In genomic region chr5:124580512-124580911, GRCh38 we compare ENCODE assay signal across 16 cellular contexts.
DNase-seq lines count a peak whose midpoint lies in the region; ATAC-seq and TF ChIP-seq lines count a peak whose summit lies in the region.
"Had no signal": no experiment of that assay in that cellular context is flagged by ENCODE, and none has a peak within 500 bp of the region (broad histone marks: within the 10 kb centered on the region; RNA-seq: fewer than 3 reads in every experiment).

No MANE protein-coding gene starts in this region.

- no peak for DNase-seq in Caco-2
- DNase-seq in Panc1 (ENCODE audit: low read depth, low spot score) = no peak
- DNase-seq in dorsolateral prefrontal cortex = no peak
- no peak for DNase-seq in neural crest cell (ENCODE audit: low read depth, low spot score)
- no peak for DNase-seq in NAMALWA (ENCODE audit: low spot score)
- no peak for DNase-seq in GM20000 (ENCODE audit: low spot score)
- DNase-seq: CD8-positive, alpha-beta memory T cell; DND-41; NCI-H1048; NCI-H1436 treated with DMSO at 0.1 percent for 48 hours; NCI-H2081 treated with DMSO at 0.1 percent for 48 hours; NCI-H524 had no signal

- ATAC-seq in Panc1 = no peak
- ATAC-seq in HG03280 (IDR thresholded peaks at IDR 0.05; ENCODE audit: unreplicated experiment) = no peak
- no peak for ATAC-seq in HG02763 (IDR thresholded peaks at IDR 0.05; ENCODE audit: unreplicated experiment)

- peak overlapping the region; percentile 89 for H3K27ac Mint-ChIP-seq in Caco-2 (ENCODE audit: unreplicated experiment)
- H3K27ac Mint-ChIP-seq in neural crest cell (ENCODE audit: unreplicated experiment) = peak overlapping the region; percentile 79
- H3K27ac Mint-ChIP-seq: CD8-positive, alpha-beta memory T cell had no signal

- H3K4me3 ChIP-seq in Caco-2 (ENCODE audit: low read depth, low read length) = no peak overlapping the region
- no peak overlapping the region for H3K4me3 ChIP-seq in Panc1 (ENCODE audit: low read depth in 2 of 2, low read length in 2 of 2)
- H3K4me3 ChIP-seq in dorsolateral prefrontal cortex = no peak overlapping the region
- H3K4me3 ChIP-seq: BLaER1 treated with 17β-estradiol and CSF1 and Interleukin-3, amounts not matched to agents 10 nM and 100 nM had no signal

- H3K4me3 Mint-ChIP-seq in Caco-2 (ENCODE audit: unreplicated experiment) (peak overlapping the region; percentile 63), neural crest cell (peak overlapping the region; percentile 74)
- H3K4me3 Mint-ChIP-seq: CD8-positive, alpha-beta memory T cell had no signal

- no peaks in the 10 kb centered on the region for H3K9me3 ChIP-seq in Caco-2
- no peaks in the 10 kb centered on the region for H3K9me3 ChIP-seq in Panc1 (ENCODE audit: control insufficient read depth, insufficient read depth, low read depth, low read length)

- H3K4me1 ChIP-seq in Caco-2 = peaks cover 38% of the 10 kb centered on the region
- peaks cover 24% of the 10 kb centered on the region for H3K4me1 ChIP-seq in Panc1 (ENCODE audit: control insufficient read depth, insufficient read depth, low read length)

- no peaks in the 10 kb centered on the region for H3K27me3 ChIP-seq in Caco-2 (replicated peaks; ENCODE audit: control insufficient read depth, insufficient read depth, low read length)
- H3K27me3 ChIP-seq in Panc1 (ENCODE audit: control insufficient read depth, insufficient read depth, low read length) = no peaks in the 10 kb centered on the region
- H3K27me3 ChIP-seq in dorsolateral prefrontal cortex = no peaks in the 10 kb centered on the region
- H3K27me3 ChIP-seq: BLaER1 treated with 17β-estradiol and CSF1 and Interleukin-3, amounts not matched to agents 10 nM and 100 nM had no signal

- H3K9me3 Mint-ChIP-seq in Caco-2 (ENCODE audit: unreplicated experiment) (no peaks in the 10 kb centered on the region), neural crest cell (no peaks in the 10 kb centered on the region)

- in situ Hi-C loops in Panc1 (cut with HindIII; ENCODE audit: low pct_unique_long_range_greater_than_20kb, low sequenced_read_pairs) = no loop called here

- H3K36me3 Mint-ChIP-seq in Caco-2 (ENCODE audit: insufficient read depth, unreplicated experiment) = no peaks in the 10 kb centered on the region
- no peaks in the 10 kb centered on the region for H3K36me3 Mint-ChIP-seq in neural crest cell (ENCODE audit: low read depth)
- H3K36me3 Mint-ChIP-seq: CD8-positive, alpha-beta memory T cell had no signal

- intact Hi-C loops in Caco-2 (cut with micrococcal nuclease; ENCODE audit: unreplicated experiment) (loop anchor here (2.0 to 10.0 kb wide), 2 partner anchors 158 to 324 kb away; no protein-coding TSS in a partner anchor), Panc1 (cut with micrococcal nuclease; ENCODE audit: unreplicated experiment) (no loop called here), dorsolateral prefrontal cortex (cut with DNase I) (loop anchor here in 1 of 2 donors (10.0 kb wide), 1 partner anchor 316 kb away; no protein-coding TSS in a partner anchor)

- H3K27me3 Mint-ChIP-seq in Caco-2 (ENCODE audit: insufficient read depth, unreplicated experiment) (no peaks in the 10 kb centered on the region), neural crest cell (ENCODE audit: low read depth) (no peaks in the 10 kb centered on the region)
- H3K27me3 Mint-ChIP-seq: CD8-positive, alpha-beta memory T cell had no signal

- BruUV-seq in Caco-2 (replicated peaks; lab: Mats Ljungman, UMichigan) (TSS peak; percentile 35), Panc1 (replicated peaks; lab: Mats Ljungman, UMichigan) (no TSS peak)

- POLR2A ChIA-PET in Caco-2 (lab: Charles Lee) = interaction anchor here (0.5 to 0.7 kb wide), 3 partner anchors 128 to 168 kb away, joined by 3 to 5 read pairs (median 3); no protein-coding TSS in a partner anchor
- POLR2A ChIA-PET in Panc1 (lab: Charles Lee) = interaction anchor here (0.6 kb wide), 1 partner anchor 424 kb away, joined by 5 read pairs; no protein-coding TSS in a partner anchor

- TF ChIP-seq CTCF in Caco-2 (IDR thresholded peaks at IDR 0.05; ENCODE audit: insufficient read depth in 1 of 2, low read depth in 1 of 2, low read length in 1 of 2, severe bottlenecking in 1 of 2, unreplicated experiment in 1 of 2) (no peak), Panc1 (IDR thresholded peaks at IDR 0.05) (no peak), dorsolateral prefrontal cortex (IDR thresholded peaks at IDR 0.05 in 54 of 56, conservative IDR thresholded peaks at IDR 0.05 in 2 of 56; ENCODE audit: low read depth in 1 of 56, partially characterized antibody in 56 of 56) (no peak), neural crest cell (conservative IDR thresholded peaks at IDR 0.05) (no peak), GM20000 (IDR thresholded peaks at IDR 0.05; ENCODE audit: extremely low read depth, missing control alignments) (no peak)

- H3K36me3 ChIP-seq in Caco-2 (ENCODE audit: control insufficient read depth, insufficient read depth, low read length) (no peaks in the 10 kb centered on the region), Panc1 (ENCODE audit: control insufficient read depth, insufficient read depth, low read length) (no peaks in the 10 kb centered on the region)

- peak overlapping the region; percentile 75 for H3K27ac ChIP-seq in Panc1 (ENCODE audit: low read length)
- H3K27ac ChIP-seq in dorsolateral prefrontal cortex = peak overlapping the region in 52 of 59 donors; percentile 20 to 91 (median 82)
- H3K27ac ChIP-seq: BLaER1 treated with 17β-estradiol and CSF1 and Interleukin-3, amounts not matched to agents 10 nM and 100 nM; KMS-11 had no signal

- CTCF ChIA-PET in Caco-2 (lab: Charles Lee) (interaction anchor here (1.0 kb wide), 1 partner anchor 17 kb away, joined by 3 read pairs; no protein-coding TSS in a partner anchor), Panc1 (lab: Charles Lee) (interaction anchor here (0.7 kb wide), 2 partner anchors 158 to 252 kb away, joined by 8 to 12 read pairs; no protein-coding TSS in a partner anchor)

- H3K4me1 Mint-ChIP-seq in Caco-2 (ENCODE audit: low read depth, unreplicated experiment) = peaks cover 44% of the 10 kb centered on the region
- H3K4me1 Mint-ChIP-seq in neural crest cell = peaks cover 80% of the 10 kb centered on the region
